ENCODE assay signal across 21 cellular contexts in the genomic region with DNA sequence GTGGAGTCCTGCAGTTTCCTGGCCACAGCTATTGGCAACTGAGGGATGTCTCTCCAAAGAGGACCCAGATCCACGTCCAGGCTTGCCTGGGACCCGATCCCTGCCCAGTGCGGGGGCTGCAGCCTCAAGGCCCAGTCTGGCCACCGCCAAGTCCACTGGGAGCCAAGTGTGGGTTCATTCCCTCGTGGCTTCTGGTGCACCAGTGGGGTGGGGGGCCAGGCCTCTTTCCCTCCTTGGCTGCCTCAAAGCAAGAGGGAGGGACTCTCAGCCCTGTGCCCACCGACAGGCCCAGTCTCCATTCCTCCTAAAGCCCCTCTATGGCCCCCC. TPM values are rescaled to one million over a fixed set of nuclear protein-coding genes. Genes with fewer than 3 reads are reported as not detected.
DNase-seq lines count a peak whose midpoint lies in the region; TF ChIP-seq lines count a peak whose summit lies in the region.
"Had no signal": no experiment of that assay in that cellular context is flagged by ENCODE, and none has a peak within 500 bp of the region (broad histone marks: within the 10 kb centered on the region; RNA-seq: fewer than 3 reads in every experiment).

No MANE protein-coding gene starts in this region.

- TF ChIP-seq CTCF in A673 (conservative IDR thresholded peaks at IDR 0.05; ENCODE audit: low read depth, low read length) (no peak), Peyer's patch (IDR thresholded peaks at IDR 0.05) (no peak)

- peak overlapping the region; percentile 65 for H3K9ac ChIP-seq in iPS-15b (ENCODE audit: low read depth, low read length)
- H3K9ac ChIP-seq in rectal smooth muscle tissue (ENCODE audit: low read length), result no peak overlapping the region

- H3K4me3 ChIP-seq in A673 (ENCODE audit: low read depth, low read length, poor library complexity, severe bottlenecking), result no peak overlapping the region
- H3K4me3 ChIP-seq in Peyer's patch, result peak overlapping the region in 2 of 4 donors; percentile 61 to 67
- no peak overlapping the region for H3K4me3 ChIP-seq in iPS-15b (ENCODE audit: low read depth, low read length)
- peak overlapping the region; percentile 11 for H3K4me3 ChIP-seq in rectal smooth muscle tissue (ENCODE audit: low read length)
- H3K4me3 ChIP-seq: tibial artery had no signal

- peak overlapping the region; percentile 66 for H3K27ac ChIP-seq in A673 (ENCODE audit: low read depth, low read length, poor library complexity, severe bottlenecking)
- H3K27ac ChIP-seq in Peyer's patch, result peak overlapping the region in 3 of 4 donors; percentile 97 to 99 (median 98)
- no peak overlapping the region for H3K27ac ChIP-seq in rectal smooth muscle tissue (ENCODE audit: low read depth, low read length)
- H3K27ac ChIP-seq: tibial artery had no signal

- H3K9me3 ChIP-seq in A673 (ENCODE audit: low read depth, low read length, poor library complexity, severe bottlenecking) (no peaks in the 10 kb centered on the region), Peyer's patch (no peaks in the 10 kb centered on the region), iPS-15b (ENCODE audit: control insufficient read depth, insufficient read depth, low read length) (no peaks in the 10 kb centered on the region)
- H3K9me3 ChIP-seq: tibial artery had no signal

- intact Hi-C loops in A673 (cut with micrococcal nuclease; ENCODE audit: unreplicated experiment), result no loop called here

- no peak for TF ChIP-seq POLR2A in Peyer's patch (IDR thresholded peaks at IDR 0.05)

- H3K27me3 ChIP-seq in A673 (replicated peaks; ENCODE audit: insufficient read depth, low read depth, low read length, poor library complexity) (no peaks in the 10 kb centered on the region), Peyer's patch (no peaks in the 10 kb centered on the region), iPS-15b (ENCODE audit: control insufficient read depth, insufficient read depth, low read length) (no peaks in the 10 kb centered on the region), rectal smooth muscle tissue (ENCODE audit: control insufficient read depth, insufficient read depth, low read length) (no peaks in the 10 kb centered on the region)
- H3K27me3 ChIP-seq: tibial artery had no signal

- POLR2A ChIA-PET in A673 (lab: Charles Lee; ENCODE audit: low non-redundant PET), result no interaction called here

- CTCF ChIA-PET in A673 (lab: Charles Lee), result interaction anchor here (0.7 kb wide), 1 partner anchor 83 kb away, joined by 3 read pairs; no protein-coding TSS in a partner anchor

- H3K4me1 ChIP-seq in A673 (ENCODE audit: insufficient read depth, low read length, poor library complexity, severe bottlenecking) (peaks cover 22% of the 10 kb centered on the region), Peyer's patch (peaks cover 0 to 49% (median 16%) of the 10 kb centered on the region in 4 donors), iPS-15b (ENCODE audit: control insufficient read depth, insufficient read depth, low read length) (peaks cover 4% of the 10 kb centered on the region), rectal smooth muscle tissue (ENCODE audit: control insufficient read depth, insufficient read depth, low read length) (no peaks in the 10 kb centered on the region)

- no peaks in the 10 kb centered on the region for H3K36me3 ChIP-seq in A673 (ENCODE audit: insufficient read depth, low read length, poor library complexity, severe bottlenecking)
- no peaks in the 10 kb centered on the region for H3K36me3 ChIP-seq in Peyer's patch
- no peaks in the 10 kb centered on the region for H3K36me3 ChIP-seq in iPS-15b (ENCODE audit: control insufficient read depth, insufficient read depth, low read length)
- no peaks in the 10 kb centered on the region for H3K36me3 ChIP-seq in rectal smooth muscle tissue (ENCODE audit: control insufficient read depth, insufficient read depth, low read length)
- H3K36me3 ChIP-seq: tibial artery had no signal

- no peak for DNase-seq in A673 (ENCODE audit: low spot score)
- no peak for DNase-seq in Peyer's patch
- no peak for DNase-seq in NCI-H2196 treated with DMSO at 0.1 percent for 48 hours (lab: John Stamatoyannopoulos, UW; ENCODE audit: unreplicated experiment)
- DNase-seq in NAMALWA (ENCODE audit: low spot score), result no peak
- no peak for DNase-seq in HUDEP-2 (lab: John Stamatoyannopoulos, UW; ENCODE audit: unreplicated experiment in 76 of 76)
- DNase-seq in HuH-7.5 (ENCODE audit: low spot score), result no peak
- DNase-seq: activated CD4-positive, alpha-beta T cell treated with anti-CD3 and anti-CD28 coated beads, Interleukin-2, amount 10 ng/mL, durations not matched to agents 24 days and 14 days; anterior cingulate cortex; cerebellar nuclear complex; GOT3; KBM-7; NCI-H2171 treated with DMSO at 0.1 percent for 48 hours; NCI-H748 treated with DMSO at 0.1 percent for 48 hours; occipital lobe; retina; stimulated activated CD4-positive, alpha-beta T cell treated with anti-CD3 and anti-CD28 coated beads, Interleukin-4, amount 100 ng/mL, for 24 hours; stimulated activated naive CD4-positive, alpha-beta T cell treated with Interleukin-2 at 50 U/mL for 16 hours; T-helper 1 cell; tibial artery had no signal

- no TSS peak for BruUV-seq in A673 (replicated peaks; lab: Mats Ljungman, UMichigan)

RNA-seq across cellular contexts. Expression of a gene that starts 13.3 kb away (rescaled TPM):
- total RNA-seq in A673 (2021), result 70.9 and 71.3 TPM in 2 replicates
- 100 to 1,000 TPM in 2 of 4 donors, 10 to 100 TPM in 2; 66.2 to 142 (median 105) TPM for total RNA-seq in Peyer's patch

RNA-seq across cellular contexts. Expression of a gene that starts 28.8 kb away (rescaled TPM):
- 54.1 and 54.7 TPM in 2 replicates for total RNA-seq in A673 (2021)
- 10 to 100 TPM; 33.3 to 52.0 (median 41.1) TPM for total RNA-seq in Peyer's patch

RNA-seq across cellular contexts. Expression of a gene that starts 29.0 kb away (rescaled TPM):
- 18.6 and 19.8 TPM in 2 replicates for total RNA-seq in A673 (2021)
- 10 to 100 TPM; 17.3 to 25.5 (median 22.1) TPM for total RNA-seq in Peyer's patch
